Comparison of ENCODE assay signal across 24 cellular contexts in the genomic region with DNA sequence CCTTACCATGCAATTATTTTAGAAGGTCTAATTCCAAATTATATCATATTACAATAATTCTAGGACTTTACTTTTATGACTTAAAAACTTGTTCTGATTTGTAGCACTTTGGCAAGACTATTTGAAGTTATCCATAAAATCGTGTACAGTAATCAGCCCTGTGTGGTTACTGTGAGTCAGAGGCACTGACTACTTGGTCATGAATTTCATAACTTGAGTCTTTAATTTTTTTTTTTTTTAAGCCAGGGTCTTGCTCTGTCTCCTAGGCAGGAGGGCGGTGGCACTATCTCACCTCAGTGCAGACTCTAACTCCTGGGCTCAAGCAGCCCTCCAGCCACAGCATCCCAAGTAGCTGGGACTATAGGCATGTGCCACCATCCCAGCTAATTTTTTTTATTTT.
DNase-seq lines count a peak whose midpoint lies in the region; ATAC-seq and TF ChIP-seq lines count a peak whose summit lies in the region.
"Had no signal": no experiment of that assay in that cellular context is flagged by ENCODE, and none has a peak within 500 bp of the region (broad histone marks: within the 10 kb centered on the region; RNA-seq: fewer than 3 reads in every experiment).

No MANE protein-coding gene starts in this region.

- ATAC-seq in left colon (no peak), GM21381 (IDR thresholded peaks at IDR 0.05; ENCODE audit: unreplicated experiment) (no peak)
- ATAC-seq: activated naive CD4-positive, alpha-beta T cell treated with anti-CD3 and anti-CD28 coated beads, Interleukin-2, amount 50 U/mL, for 72 hours; activated T-cell treated with anti-CD3 and anti-CD28 coated beads, Interleukin-2, amount 50 U/mL, for 72 hours; K562; stimulated activated memory B cell treated with anti-CD40 and anti-IgM and Interleukin-4, amounts not matched to agents 10 μg/mL and 1 μg/mL and 100 μg/mL, for 72 hours had no signal

- in situ Hi-C loops in GM23248 (cut with MboI), result no loop called here

- H3K4me1 ChIP-seq in GM23248 (ENCODE audit: insufficient read depth) (no peaks in the 10 kb centered on the region), fibroblast of lung (ENCODE audit: control insufficient read depth, extremely low read depth, insufficient read depth, low read length) (no peaks in the 10 kb centered on the region)
- H3K4me1 ChIP-seq: esophagus muscularis mucosa, SJCRH30, tibial nerve had no signal

- H3K79me2 ChIP-seq in GM23248 (ENCODE audit: insufficient read depth), result no peaks in the 10 kb centered on the region
- H3K79me2 ChIP-seq in fibroblast of lung (ENCODE audit: control insufficient read depth, insufficient read depth, low read length), result no peaks in the 10 kb centered on the region

- H3K27me3 ChIP-seq in GM23248 (replicated peaks; ENCODE audit: insufficient read depth), result no peaks in the 10 kb centered on the region
- no peaks in the 10 kb centered on the region for H3K27me3 ChIP-seq in fibroblast of lung (ENCODE audit: control insufficient read depth, insufficient read depth, low read length)
- H3K27me3 ChIP-seq in dorsolateral prefrontal cortex, result peaks cover 0 to 3% (median 0%) of the 10 kb centered on the region in 45 donors
- H3K27me3 ChIP-seq: esophagus muscularis mucosa, SJCRH30, tibial nerve had no signal

- H3K4me2 ChIP-seq in GM23248 (ENCODE audit: unreplicated experiment) (no peak overlapping the region), fibroblast of lung (ENCODE audit: extremely low read depth, insufficient read depth, low read length) (no peak overlapping the region)

- no peak overlapping the region for H2AFZ ChIP-seq in GM23248
- no peak overlapping the region for H2AFZ ChIP-seq in fibroblast of lung (ENCODE audit: low read length)

- H3K36me3 ChIP-seq in GM23248 (ENCODE audit: low read depth) (no peaks in the 10 kb centered on the region), fibroblast of lung (ENCODE audit: control insufficient read depth, insufficient read depth, low read length) (no peaks in the 10 kb centered on the region)
- H3K36me3 ChIP-seq: esophagus muscularis mucosa, SJCRH30, tibial nerve had no signal

- H3K4me3 ChIP-seq in GM23248, result no peak overlapping the region
- no peak overlapping the region for H3K4me3 ChIP-seq in fibroblast of lung (replicated peaks in 1 of 4; ENCODE audit: control extremely low read depth in 1 of 4, insufficient read depth in 1 of 4, low read depth in 3 of 4, low read length in 4 of 4)
- H3K4me3 ChIP-seq in dorsolateral prefrontal cortex, result no peak overlapping the region
- H3K4me3 ChIP-seq: esophagus muscularis mucosa, K562, SJCRH30, tibial nerve had no signal

- no peaks in the 10 kb centered on the region for H3K9me2 ChIP-seq in GM23248 (ENCODE audit: insufficient read depth)

- H3F3A ChIP-seq in GM23248 (ENCODE audit: insufficient read depth), result no peaks in the 10 kb centered on the region

- TF ChIP-seq CTCF in fibroblast of lung (conservative IDR thresholded peaks at IDR 0.05 in 1 of 2, IDR thresholded peaks at IDR 0.05 in 1 of 2; ENCODE audit: low read depth in 1 of 2, low read length in 2 of 2) (no peak), dorsolateral prefrontal cortex (IDR thresholded peaks at IDR 0.05 in 54 of 56, conservative IDR thresholded peaks at IDR 0.05 in 2 of 56; ENCODE audit: low read depth in 1 of 56, partially characterized antibody in 56 of 56) (no peak)

- DNase-seq in GM23248 (peak; percentile 0), RKO (ENCODE audit: low spot score) (peak; percentile 9), fibroblast of lung (ENCODE audit: low read depth in 2 of 2) (peak; percentile 81 to 88), non-pigmented ciliary epithelial cell (ENCODE audit: low read depth) (peak; percentile 41), left colon (no peak), NCI-H2171 (lab: John Stamatoyannopoulos, UW) (no peak), dorsolateral prefrontal cortex (no peak)
- DNase-seq: activated CD4-positive, CD25-positive, alpha-beta regulatory T cell; activated T-cell treated with anti-CD3 and anti-CD28 coated beads, Interleukin-2, amount 50 U/mL, for 72 hours; CD8-positive, alpha-beta memory T cell; DMS79; H9; hippocampal formation; NCI-H1092 treated with DMSO at 0.1 percent for 48 hours; NCI-H2107; NCI-H524 treated with DMSO at 0.1 percent for 48 hours; retina; SJCRH30 had no signal

- H3K27ac ChIP-seq in GM23248 (no peak overlapping the region), fibroblast of lung (ENCODE audit: insufficient read depth, low read length) (no peak overlapping the region), dorsolateral prefrontal cortex (no peak overlapping the region)
- H3K27ac ChIP-seq: esophagus muscularis mucosa, SJCRH30, tibial nerve had no signal

- WGBS in GM23248 (ENCODE audit: low coverage in 1 of 2, low lambda C conversion rate in 2 of 2, missing lambda C conversion rate in 2 of 2), 2 experiments, result 3 to 24% methylated on average over 1 to 2 of the region's 2 CpGs

- intact Hi-C loops in left colon (cut with DNase I, micrococcal nuclease) (no loop called here), dorsolateral prefrontal cortex (cut with DNase I) (no loop called here)

- H3K9me3 ChIP-seq in GM23248 (ENCODE audit: low read depth) (no peaks in the 10 kb centered on the region), fibroblast of lung (ENCODE audit: control insufficient read depth, insufficient read depth, low read depth, low read length) (no peaks in the 10 kb centered on the region)
- H3K9me3 ChIP-seq: SJCRH30 had no signal

- H4K20me1 ChIP-seq in GM23248 (ENCODE audit: insufficient read depth) (no peaks in the 10 kb centered on the region), fibroblast of lung (ENCODE audit: control insufficient read depth, extremely low read depth, insufficient read depth, low read length) (no peaks in the 10 kb centered on the region)

- H3K9ac ChIP-seq in GM23248, result no peak overlapping the region
- no peak overlapping the region for H3K9ac ChIP-seq in fibroblast of lung (ENCODE audit: insufficient read depth, low read length)

Comparison
In these comparisons a context has a peak if more than half of its experiments do, and no peak if none do; other contexts are left out.
1. DNase-seq: peak in GM23248 (single experiment), RKO (single experiment), fibroblast of lung (2 of 2) and non-pigmented ciliary epithelial cell (single experiment); none in left colon (0 of 2), NCI-H2171 (single experiment) and dorsolateral prefrontal cortex (0 of 10).